19 cellular contexts compared by ENCODE assay signal in genomic region chr14:72699433-72699832, GRCh38.
"Had no signal": no experiment of that assay in that cellular context is flagged by ENCODE, and none has a peak within 500 bp of the region (broad histone marks: within the 10 kb centered on the region; RNA-seq: fewer than 3 reads in every experiment).

No MANE protein-coding gene starts in this region.

- DNase-seq: activated CD4-positive, alpha-beta T cell treated with anti-CD3 and anti-CD28 coated beads, Interleukin-2, amount 10 ng/mL, durations not matched to agents 24 days and 14 days; activated effector memory CD4-positive, alpha-beta T cell treated with Interleukin-2 at 50 U/mL for 16 hours; activated T-cell treated with anti-CD3 and anti-CD28 coated beads for 4 hours; cortex of kidney; effector CD8-positive, alpha-beta T cell; foreskin melanocyte; kidney glomerular epithelial cell; SK-N-SH; stimulated activated CD4-positive, alpha-beta T cell treated with anti-CD3 and anti-CD28 coated beads, Interleukin-2, amount 100 ng/mL, for 24 hours; T-helper 1 cell; T1000; transverse colon; WERI-Rb-1 had no signal

- H3K27ac ChIP-seq: neural progenitor cell, transverse colon, vagina, WERI-Rb-1 had no signal

- H3K9ac ChIP-seq: neural progenitor cell, SK-N-SH had no signal

- H3K4me2 ChIP-seq: neural progenitor cell, SK-N-SH had no signal

- H3K27ac Mint-ChIP-seq: activated CD4-positive, alpha-beta T cell treated with anti-CD3 and anti-CD28 coated beads, Interleukin-2, amount 10 ng/mL, durations not matched to agents 24 days and 14 days; neural progenitor cell; stimulated activated memory B cell treated with anti-CD40 and anti-IgM and Interleukin-4, amounts not matched to agents 10 μg/mL and 1 μg/mL and 100 μg/mL, for 72 hours had no signal

- H3K27me3 ChIP-seq: neural progenitor cell, ovary, transverse colon, vagina had no signal

- H3K9me3 ChIP-seq: ovary, SK-N-SH, transverse colon, vagina had no signal

- H3K36me3 Mint-ChIP-seq: activated naive CD4-positive, alpha-beta T cell treated with anti-CD3 and anti-CD28 coated beads, Interleukin-2, amount 50 U/mL, for 72 hours; neural progenitor cell had no signal

- H3K36me3 ChIP-seq: neural progenitor cell, ovary, transverse colon, vagina, WERI-Rb-1 had no signal

- H3K4me1 ChIP-seq: transverse colon, vagina had no signal

- ATAC-seq: stimulated activated memory B cell treated with anti-CD40 and anti-IgM and Interleukin-4, amounts not matched to agents 10 μg/mL and 1 μg/mL and 100 μg/mL, for 72 hours had no signal

- H3K27me3 Mint-ChIP-seq: central memory CD8-positive, alpha-beta T cell; stimulated activated memory B cell treated with anti-CD40 and anti-IgM and Interleukin-4, amounts not matched to agents 10 μg/mL and 1 μg/mL and 100 μg/mL, for 72 hours had no signal

- H3K4me3 Mint-ChIP-seq: activated CD4-positive, alpha-beta T cell treated with anti-CD3 and anti-CD28 coated beads, Interleukin-2, amount 10 ng/mL, durations not matched to agents 24 days and 14 days; central memory CD8-positive, alpha-beta T cell; neural progenitor cell; stimulated activated memory B cell treated with anti-CD40 and anti-IgM and Interleukin-4, amounts not matched to agents 10 μg/mL and 1 μg/mL and 100 μg/mL, for 72 hours had no signal

- H3K4me1 Mint-ChIP-seq: central memory CD8-positive, alpha-beta T cell had no signal

- H2AFZ ChIP-seq: neural progenitor cell had no signal

- H3K4me3 ChIP-seq: neural progenitor cell, ovary, transverse colon, vagina had no signal

- H3K9me3 Mint-ChIP-seq: central memory CD8-positive, alpha-beta T cell; neural progenitor cell; stimulated activated memory B cell treated with anti-CD40 and anti-IgM and Interleukin-4, amounts not matched to agents 10 μg/mL and 1 μg/mL and 100 μg/mL, for 72 hours had no signal
